In genomic region chr1:227733751-227734545, GRCh38 we compare ENCODE assay signal across 7 cellular contexts. TPM values are rescaled to one million over a fixed set of nuclear protein-coding genes. Genes with fewer than 3 reads are reported as not detected.
A peak's percentile ranks its signal among the peaks of the same experiment; 100 is the strongest.
DNase-seq lines count a peak whose midpoint lies in the region; ATAC-seq and FAIRE-seq lines count a peak whose summit lies in the region.

No MANE protein-coding gene starts in this region.

- peak overlapping the region; percentile 96 for H3K4me3 Mint-ChIP-seq in activated T-helper 2 cell treated with anti-CD3 and anti-CD28 coated beads, Interferon-gamma antibody, Interleukin-2, Interleukin-4, amounts not matched to agents 10 μg/mL and 5 μg/mL and 100 μg/mL, durations not matched to agents 14 hours and 24 hours and 36 hours (ENCODE audit: low read depth)
- H3K4me3 Mint-ChIP-seq in stimulated activated naive B cell treated with anti-CD40 and anti-IgM and Interleukin-4, amounts not matched to agents 10 μg/mL and 1 μg/mL and 100 μg/mL, for 72 hours: peak overlapping the region; percentile 96 to 97

- H3K27ac ChIP-seq in iPS DF 6.9 (ENCODE audit: low read length): no peak overlapping the region

- H3K9me3 ChIP-seq in iPS DF 6.9 (ENCODE audit: control insufficient read depth, insufficient read depth, low read length): no peaks in the 10 kb centered on the region

- H3K4me1 ChIP-seq in iPS DF 6.9 (ENCODE audit: control insufficient read depth, insufficient read depth, low read length): peaks cover 16% of the 10 kb centered on the region

- ATAC-seq in stimulated activated naive B cell treated with anti-CD40 and anti-IgM and Interleukin-4, amounts not matched to agents 10 μg/mL and 1 μg/mL and 100 μg/mL, for 72 hours (replicated peaks): no peak

- H3K36me3 ChIP-seq in iPS DF 6.9 (ENCODE audit: control insufficient read depth, insufficient read depth, low read length): peaks cover 19% of the 10 kb centered on the region

- peak; percentile 49 for FAIRE-seq in HTR-8/SVneo (lab: Jason Lieb, UNC)

- no peaks in the 10 kb centered on the region for H3K27me3 ChIP-seq in iPS DF 6.9 (ENCODE audit: control insufficient read depth, insufficient read depth, low read length)

- WGBS in iPS DF 6.9 (ENCODE audit: insufficient coverage, insufficient read length): no CpG with 5 or more reads among the region's 24 CpGs

- peaks cover 23% of the 10 kb centered on the region for H3K4me1 Mint-ChIP-seq in activated T-helper 2 cell treated with anti-CD3 and anti-CD28 coated beads, Interferon-gamma antibody, Interleukin-2, Interleukin-4, amounts not matched to agents 10 μg/mL and 5 μg/mL and 100 μg/mL, durations not matched to agents 14 hours and 24 hours and 36 hours (ENCODE audit: low read depth)
- H3K4me1 Mint-ChIP-seq in stimulated activated naive B cell treated with anti-CD40 and anti-IgM and Interleukin-4, amounts not matched to agents 10 μg/mL and 1 μg/mL and 100 μg/mL, for 72 hours: peaks cover 31 to 73% of the 10 kb centered on the region in 2 donors

- H3K9me3 Mint-ChIP-seq in activated T-helper 2 cell treated with anti-CD3 and anti-CD28 coated beads, Interferon-gamma antibody, Interleukin-2, Interleukin-4, amounts not matched to agents 10 μg/mL and 5 μg/mL and 100 μg/mL, durations not matched to agents 14 hours and 24 hours and 36 hours: no peaks in the 10 kb centered on the region
- H3K9me3 Mint-ChIP-seq in stimulated activated naive B cell treated with anti-CD40 and anti-IgM and Interleukin-4, amounts not matched to agents 10 μg/mL and 1 μg/mL and 100 μg/mL, for 72 hours: no peaks in the 10 kb centered on the region

- peak overlapping the region; percentile 87 for H3K27ac Mint-ChIP-seq in activated T-helper 2 cell treated with anti-CD3 and anti-CD28 coated beads, Interferon-gamma antibody, Interleukin-2, Interleukin-4, amounts not matched to agents 10 μg/mL and 5 μg/mL and 100 μg/mL, durations not matched to agents 14 hours and 24 hours and 36 hours
- peak overlapping the region; percentile 98 for H3K27ac Mint-ChIP-seq in stimulated activated naive B cell treated with anti-CD40 and anti-IgM and Interleukin-4, amounts not matched to agents 10 μg/mL and 1 μg/mL and 100 μg/mL, for 72 hours

- H3K4me3 ChIP-seq in iPS DF 6.9 (ENCODE audit: low read length): peak overlapping the region; percentile 89; the same call in 1 of the 2 replicates

- intact Hi-C loops in activated T-helper 2 cell treated with anti-CD3 and anti-CD28 coated beads, Interferon-gamma antibody, Interleukin-2, Interleukin-4, amounts not matched to agents 10 μg/mL and 5 μg/mL and 100 μg/mL, durations not matched to agents 14 hours and 24 hours and 36 hours (cut with micrococcal nuclease): loop anchor here (10.0 kb wide), 2 partner anchors 371 to 431 kb away; partner anchors contain the start of genes C1orf35, IBA57 and MRPL55

- DNase-seq in HTR-8/SVneo (ENCODE audit: insufficient read length, low spot score) (no peak), iPS DF 6.9 (ENCODE audit: low read depth, low spot score) (no peak), globus pallidus (ENCODE audit: low spot score) (no peak), GF-D8 (lab: John Stamatoyannopoulos, UW) (no peak), NCI-H2196 (lab: John Stamatoyannopoulos, UW; ENCODE audit: unreplicated experiment) (no peak)
- no peak for DNase-seq in activated T-helper 2 cell treated with anti-CD3 and anti-CD28 coated beads, Interferon-gamma antibody, Interleukin-2, Interleukin-4, amounts not matched to agents 10 μg/mL and 5 μg/mL and 100 μg/mL, durations not matched to agents 14 hours and 24 hours and 36 hours (ENCODE audit: low spot score)
- no peak for DNase-seq in stimulated activated naive B cell treated with anti-CD40 and anti-IgM and Interleukin-4, amounts not matched to agents 10 μg/mL and 1 μg/mL and 100 μg/mL, for 72 hours

- no peaks in the 10 kb centered on the region for H3K27me3 Mint-ChIP-seq in activated T-helper 2 cell treated with anti-CD3 and anti-CD28 coated beads, Interferon-gamma antibody, Interleukin-2, Interleukin-4, amounts not matched to agents 10 μg/mL and 5 μg/mL and 100 μg/mL, durations not matched to agents 14 hours and 24 hours and 36 hours (ENCODE audit: low read depth)
- H3K27me3 Mint-ChIP-seq in stimulated activated naive B cell treated with anti-CD40 and anti-IgM and Interleukin-4, amounts not matched to agents 10 μg/mL and 1 μg/mL and 100 μg/mL, for 72 hours: no peaks in the 10 kb centered on the region

- peaks cover 22% of the 10 kb centered on the region for H3K36me3 Mint-ChIP-seq in activated T-helper 2 cell treated with anti-CD3 and anti-CD28 coated beads, Interferon-gamma antibody, Interleukin-2, Interleukin-4, amounts not matched to agents 10 μg/mL and 5 μg/mL and 100 μg/mL, durations not matched to agents 14 hours and 24 hours and 36 hours (ENCODE audit: low read depth)
- H3K36me3 Mint-ChIP-seq in stimulated activated naive B cell treated with anti-CD40 and anti-IgM and Interleukin-4, amounts not matched to agents 10 μg/mL and 1 μg/mL and 100 μg/mL, for 72 hours: peaks cover 21 to 27% of the 10 kb centered on the region in 2 donors

RNA-seq across cellular contexts. Expression of gene JMJD4, which starts 1.2 kb away (rescaled TPM):
- total RNA-seq in activated T-helper 2 cell treated with anti-CD3 and anti-CD28 coated beads, Interferon-gamma antibody, Interleukin-2, Interleukin-4, amounts not matched to agents 10 μg/mL and 5 μg/mL and 100 μg/mL, durations not matched to agents 14 hours and 24 hours and 36 hours: 26.6 and 27.5 TPM in 2 replicates

RNA-seq across cellular contexts. Expression of gene SNAP47, which starts 1.3 kb away (rescaled TPM):
- 28.4 and 29.3 TPM in 2 replicates for total RNA-seq in activated T-helper 2 cell treated with anti-CD3 and anti-CD28 coated beads, Interferon-gamma antibody, Interleukin-2, Interleukin-4, amounts not matched to agents 10 μg/mL and 5 μg/mL and 100 μg/mL, durations not matched to agents 14 hours and 24 hours and 36 hours
